In genomic region chr4:54099959-54100606, GRCh38 we compare ENCODE assay signal across 9 cellular contexts. TPM values are rescaled to one million over a fixed set of nuclear protein-coding genes. Genes with fewer than 3 reads are reported as not detected.
DNase-seq lines count a peak whose midpoint lies in the region; ATAC-seq and TF ChIP-seq lines count a peak whose summit lies in the region.
"Had no signal": no experiment of that assay in that cellular context is flagged by ENCODE, and none has a peak within 500 bp of the region (broad histone marks: within the 10 kb centered on the region; RNA-seq: fewer than 3 reads in every experiment).

GSX2 (plus strand) TSS chr4:54100163; CDS start chr4:54100345, 182 bp downstream.

- in situ Hi-C loops in ACHN (cut with HindIII; ENCODE audit: low pct_ligation_motif_present, low pct_unique_long_range_greater_than_20kb, low sequenced_read_pairs) = no loop called here

- intact Hi-C loops in dendritic cell treated with granulocyte-macrophage colony-stimulating factor and Interleukin-4, amounts not matched to agents 40 ng/mL and 50 ng/mL, for 4 days (cut with micrococcal nuclease) = no loop called here

- peaks cover 88% of the 10 kb centered on the region for H3K27me3 ChIP-seq in HL-60 (ENCODE audit: insufficient read depth, poor library complexity, severe bottlenecking)

- H3K36me3 Mint-ChIP-seq in dendritic cell treated with granulocyte-macrophage colony-stimulating factor and Interleukin-4, amounts not matched to agents 40 ng/mL and 50 ng/mL, for 4 days (ENCODE audit: low read depth) = no peaks in the 10 kb centered on the region
- peaks cover 0 to 6% of the 10 kb centered on the region in 2 donors for H3K36me3 Mint-ChIP-seq in naive B cell

- H3K4me1 Mint-ChIP-seq in dendritic cell treated with granulocyte-macrophage colony-stimulating factor and Interleukin-4, amounts not matched to agents 40 ng/mL and 50 ng/mL, for 4 days (ENCODE audit: low read depth) = peaks cover 61% of the 10 kb centered on the region
- H3K4me1 Mint-ChIP-seq in naive B cell = peaks cover 22 to 59% (median 47%) of the 10 kb centered on the region in 3 donors

- H3K27me3 Mint-ChIP-seq in dendritic cell treated with granulocyte-macrophage colony-stimulating factor and Interleukin-4, amounts not matched to agents 40 ng/mL and 50 ng/mL, for 4 days = peaks cover 95% of the 10 kb centered on the region
- H3K27me3 Mint-ChIP-seq in naive B cell = peaks cover 71 to 93% (median 85%) of the 10 kb centered on the region in 3 donors

- peak within 1 kb of the TSS; percentile 49 for H3K4me3 ChIP-seq in AG10803 (ENCODE audit: low read length)
- peak within 1 kb of the TSS; percentile 17; the same call in 1 of the 2 replicates for H3K4me3 ChIP-seq in HL-60 (replicated peaks; ENCODE audit: insufficient read depth, low read length)
- H3K4me3 ChIP-seq: lung had no signal

- H3K4me3 Mint-ChIP-seq in dendritic cell treated with granulocyte-macrophage colony-stimulating factor and Interleukin-4, amounts not matched to agents 40 ng/mL and 50 ng/mL, for 4 days = peak within 1 kb of the TSS; percentile 66
- peak within 1 kb of the TSS; percentile 61 to 87 (median 82) for H3K4me3 Mint-ChIP-seq in naive B cell

- H3K27ac ChIP-seq in HL-60 (replicated peaks) = no peak within 1 kb of the TSS

- no peak for TF ChIP-seq CTCF in AG10803 (conservative IDR thresholded peaks at IDR 0.05; ENCODE audit: low read length)
- no peak for TF ChIP-seq CTCF in HL-60 (IDR thresholded peaks at IDR 0.05; ENCODE audit: insufficient read depth, low read length)

- ATAC-seq in naive B cell (ENCODE audit: low read depth in 2 of 2) (peak in 1 of 2 donors; percentile 11), HG03108 (IDR thresholded peaks at IDR 0.05; ENCODE audit: unreplicated experiment) (no peak)

- peak; percentile 28 for DNase-seq in AG10803 (ENCODE audit: low read depth)
- no peak for DNase-seq in HL-60 (ENCODE audit: low read depth in 1 of 2, low spot score in 1 of 2)
- DNase-seq in naive B cell = no peak
- no peak for DNase-seq in ACHN
- DNase-seq in NCI-H345 treated with DMSO at 0.1 percent for 48 hours (lab: John Stamatoyannopoulos, UW; ENCODE audit: unreplicated experiment) = no peak
- no peak for DNase-seq in NCI-H1694 (lab: John Stamatoyannopoulos, UW)

- H3K9me3 Mint-ChIP-seq in dendritic cell treated with granulocyte-macrophage colony-stimulating factor and Interleukin-4, amounts not matched to agents 40 ng/mL and 50 ng/mL, for 4 days = no peaks in the 10 kb centered on the region
- H3K9me3 Mint-ChIP-seq in naive B cell = peaks cover 0 to 28% (median 8%) of the 10 kb centered on the region in 7 donors

- no peak within 1 kb of the TSS for H3K27ac Mint-ChIP-seq in dendritic cell treated with granulocyte-macrophage colony-stimulating factor and Interleukin-4, amounts not matched to agents 40 ng/mL and 50 ng/mL, for 4 days
- peak within 1 kb of the TSS in 3 of 6 donors; percentile 24 to 74 (median 51) for H3K27ac Mint-ChIP-seq in naive B cell

RNA-seq across cellular contexts. Expression of gene GSX2, which starts in this region (rescaled TPM):
- polyA plus RNA-seq in naive B cell (ENCODE audit: low read depth in 6 of 6) = not detected
- polyA plus RNA-seq: lung had no signal
